In genomic region chr18:57241869-57242268, GRCh38 we compare ENCODE assay signal across 25 cellular contexts.
"Had no signal": no experiment of that assay in that cellular context is flagged by ENCODE, and none has a peak within 500 bp of the region (broad histone marks: within the 10 kb centered on the region; RNA-seq: fewer than 3 reads in every experiment).

No MANE protein-coding gene starts in this region.

- H3K4me3 ChIP-seq: coronary artery, dorsolateral prefrontal cortex, esophagus muscularis mucosa, gastroesophageal sphincter, heart left ventricle, hepatocyte, left lung, lower lobe of right lung had no signal

- H3K4me2 ChIP-seq: hepatocyte had no signal

- H3K9me3 ChIP-seq: esophagus muscularis mucosa, gastroesophageal sphincter, heart left ventricle, left lung, lower lobe of right lung had no signal

- H3K27me3 ChIP-seq: dorsolateral prefrontal cortex, esophagus muscularis mucosa, foreskin keratinocyte, left lung had no signal

- H3K4me1 ChIP-seq: esophagus muscularis mucosa, foreskin keratinocyte, gastroesophageal sphincter, heart left ventricle, left lung, lower lobe of right lung had no signal

- H2AFZ ChIP-seq: hepatocyte had no signal

- ATAC-seq: foreskin keratinocyte; gastroesophageal sphincter; heart left ventricle; left lung; left ventricle myocardium superior; lower lobe of right lung; naive thymus-derived CD4-positive, alpha-beta T cell had no signal

- H3K36me3 ChIP-seq: esophagus muscularis mucosa, gastroesophageal sphincter, heart left ventricle, left lung, lower lobe of right lung had no signal

- H3K79me2 ChIP-seq: hepatocyte had no signal

- DNase-seq: dermis blood vessel endothelial cell; dorsolateral prefrontal cortex; effector CD4-positive, alpha-beta T cell; effector memory CD4-positive, alpha-beta T cell; foreskin keratinocyte; heart left ventricle; hypothalamus; immature natural killer cell; islet precursor cell; kidney; kidney glomerular epithelial cell; left colon; left lung; left ventricle myocardium superior; lower lobe of right lung; mesenchymal stem cell; midbrain; naive thymus-derived CD4-positive, alpha-beta T cell had no signal

- H3K27ac ChIP-seq: coronary artery, dorsolateral prefrontal cortex, esophagus muscularis mucosa, foreskin keratinocyte, gastroesophageal sphincter, heart left ventricle, hepatocyte, left lung, lower lobe of right lung had no signal

- FAIRE-seq: colon, endothelial cell of umbilical vein, frontal cortex, kidney had no signal
